ENCODE assay signal across 26 cellular contexts in the genomic region with DNA sequence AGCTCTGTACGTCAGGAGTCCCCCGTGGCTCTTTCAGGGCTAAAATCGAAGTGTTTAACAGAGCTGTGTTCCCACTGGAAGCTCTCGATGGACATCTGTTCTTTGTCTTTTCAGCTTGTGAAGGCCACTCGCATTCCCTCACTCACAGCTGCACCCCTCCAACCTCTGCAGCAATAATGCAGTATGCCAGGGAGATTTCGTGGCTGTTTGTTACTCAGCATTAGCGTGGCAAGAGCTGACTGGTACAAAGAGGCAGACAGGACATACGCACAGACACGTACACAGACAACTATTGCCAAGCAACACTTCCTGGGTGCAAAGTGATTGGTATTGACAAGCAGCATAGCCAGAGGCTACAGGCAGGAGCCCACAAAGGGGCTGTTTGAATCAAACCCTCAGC.
"Had no signal": no experiment of that assay in that cellular context is flagged by ENCODE, and none has a peak within 500 bp of the region (broad histone marks: within the 10 kb centered on the region; RNA-seq: fewer than 3 reads in every experiment).

No MANE protein-coding gene starts in this region.

- H3K36me3 ChIP-seq: neural progenitor cell, prostate gland, suprapubic skin, transverse colon, upper lobe of right lung, uterus had no signal

- FAIRE-seq: colon, frontal cortex, keratinocyte, small intestine had no signal

- H3K79me2 ChIP-seq: parathyroid adenoma had no signal

- H3K27me3 ChIP-seq: dorsolateral prefrontal cortex, neural progenitor cell, upper lobe of right lung, uterus had no signal

- DNase-seq: effector CD4-positive, alpha-beta T cell; hypothalamus; immature natural killer cell; mesenchymal stem cell; midbrain; naive thymus-derived CD4-positive, alpha-beta T cell; right cardiac atrium; small intestine; stimulated activated CD4-positive, alpha-beta T cell treated with anti-CD3 and anti-CD28 coated beads, Interleukin-12 subunit alpha, Interleukin-12 subunit beta, amount 100 ng/mL, for 4 hours; stimulated activated CD4-positive, alpha-beta T cell treated with anti-CD3 and anti-CD28 coated beads, Interleukin-1b, Interleukin-23, amount 100 ng/mL, for 48 hours; stimulated activated CD4-positive, alpha-beta T cell treated with anti-CD3 and anti-CD28 coated beads, Interleukin-4, amount 100 ng/mL, for 1 hour; stimulated activated CD8-positive, alpha-beta memory T cell treated with anti-CD3 and anti-CD28 coated beads, Interleukin-4, amount 100 ng/mL, for 48 hours; stimulated activated naive CD4-positive, alpha-beta T cell; stimulated activated naive CD8-positive, alpha-beta T cell treated with anti-CD3 and anti-CD28 coated beads, Interleukin-15, amount 100 ng/mL, for 72 hours; transverse colon; uterus had no signal

- H2AFZ ChIP-seq: neural progenitor cell, parathyroid adenoma had no signal

- ATAC-seq: naive thymus-derived CD4-positive, alpha-beta T cell; right cardiac atrium; stimulated activated naive CD8-positive, alpha-beta T cell treated with anti-CD3 and anti-CD28 coated beads, Interleukin-15, amount 100 ng/mL, for 72 hours; upper lobe of right lung had no signal

- H3K36me3 Mint-ChIP-seq: immature natural killer cell; naive thymus-derived CD4-positive, alpha-beta T cell; neural progenitor cell had no signal

- H3K9ac ChIP-seq: neural progenitor cell, parathyroid adenoma had no signal

- H3K27ac Mint-ChIP-seq: immature natural killer cell; naive thymus-derived CD4-positive, alpha-beta T cell; nephron; neural progenitor cell had no signal

- H3K4me3 ChIP-seq: dorsolateral prefrontal cortex, neural progenitor cell, prostate gland, suprapubic skin, transverse colon, upper lobe of right lung, uterus had no signal

- H3K9me3 ChIP-seq: prostate gland, suprapubic skin, transverse colon, upper lobe of right lung, uterus had no signal

- H3K9me3 Mint-ChIP-seq: immature natural killer cell; nephron; neural progenitor cell; stimulated activated naive CD8-positive, alpha-beta T cell treated with anti-CD3 and anti-CD28 coated beads, Interleukin-15, amount 100 ng/mL, for 72 hours had no signal

- H3K4me3 Mint-ChIP-seq: immature natural killer cell; naive thymus-derived CD4-positive, alpha-beta T cell; nephron; neural progenitor cell; stimulated activated naive CD8-positive, alpha-beta T cell treated with anti-CD3 and anti-CD28 coated beads, Interleukin-15, amount 100 ng/mL, for 72 hours had no signal

- H3K4me1 Mint-ChIP-seq: immature natural killer cell; naive thymus-derived CD4-positive, alpha-beta T cell; nephron; stimulated activated naive CD8-positive, alpha-beta T cell treated with anti-CD3 and anti-CD28 coated beads, Interleukin-15, amount 100 ng/mL, for 72 hours had no signal

- H3K4me2 ChIP-seq: neural progenitor cell had no signal

- H3K4me1 ChIP-seq: neural progenitor cell, parathyroid adenoma, prostate gland, suprapubic skin, transverse colon, upper lobe of right lung, uterus had no signal

- H3K27ac ChIP-seq: dorsolateral prefrontal cortex, neural progenitor cell, parathyroid adenoma, prostate gland, suprapubic skin, transverse colon, upper lobe of right lung, uterus had no signal
